ENCODE assay signal across 8 cellular contexts in genomic region chrX:39029221-39029620, GRCh38.
"Had no signal": no experiment of that assay in that cellular context is flagged by ENCODE, and none has a peak within 500 bp of the region (broad histone marks: within the 10 kb centered on the region; RNA-seq: fewer than 3 reads in every experiment).

No MANE protein-coding gene starts in this region.

- H3K4me1 ChIP-seq: HAP-1 had no signal

- ATAC-seq: HCT116 had no signal

- DNase-seq: GM23248, GOT3, H7, KG1 had no signal

- H3K9me3 ChIP-seq: HAP-1 had no signal

- H3K36me3 ChIP-seq: HAP-1 had no signal

- H3K4me3 ChIP-seq: GM23248, HAP-1 had no signal

- H3K4me3 Mint-ChIP-seq: IgD-negative memory B cell had no signal

- H3K4me1 Mint-ChIP-seq: IgD-negative memory B cell had no signal

- FAIRE-seq: HTR-8/SVneo had no signal

- H2AFZ ChIP-seq: GM23248 had no signal

- H3K27ac Mint-ChIP-seq: IgD-negative memory B cell had no signal

- H3K9ac ChIP-seq: GM23248 had no signal

- H3K27ac ChIP-seq: GM23248 had no signal

- H3K36me3 Mint-ChIP-seq: IgD-negative memory B cell had no signal
